ENCODE assay signal across 8 cellular contexts in the genomic region with DNA sequence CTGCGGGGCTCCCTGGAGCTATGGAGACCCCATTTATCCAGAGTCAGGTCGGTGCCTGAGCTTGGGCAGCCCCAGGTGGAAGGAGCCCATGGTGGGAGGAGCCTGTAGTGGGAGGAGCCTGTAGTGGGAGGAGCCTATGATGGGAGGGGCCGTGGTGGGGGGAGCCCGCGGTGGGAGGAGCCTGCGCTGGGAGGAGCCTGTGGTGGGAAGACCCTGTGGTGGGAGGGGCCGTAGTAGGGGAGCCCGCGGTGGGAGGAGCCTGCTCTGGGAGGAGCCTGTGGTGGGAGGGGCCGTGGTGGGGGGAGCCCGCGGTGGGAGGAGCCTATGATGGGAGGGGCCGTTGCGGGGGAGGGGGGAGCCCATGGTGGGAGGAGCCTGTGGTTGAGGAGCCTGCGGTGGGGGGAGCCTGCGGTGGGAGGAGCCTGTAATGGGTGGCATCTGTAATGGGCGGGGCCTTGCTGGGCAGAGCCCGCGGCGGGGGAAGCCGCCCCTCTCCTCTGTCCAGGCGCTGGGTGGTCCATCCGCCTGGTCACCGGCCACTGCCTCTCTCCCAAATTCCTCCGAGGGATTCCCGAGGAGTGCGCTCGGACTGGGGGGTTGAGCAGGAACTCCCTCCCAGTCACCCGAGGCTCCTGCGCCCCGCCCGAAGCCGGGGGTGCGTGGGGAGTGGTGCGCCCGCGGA. TPM values are rescaled to one million over a fixed set of nuclear protein-coding genes. Genes with fewer than 3 reads are reported as not detected.
DNase-seq lines count a peak whose midpoint lies in the region; ATAC-seq and TF ChIP-seq lines count a peak whose summit lies in the region.

No MANE protein-coding gene starts in this region.

- DNase-seq in NCI-H2029 treated with DMSO at 0.1 percent for 48 hours (lab: John Stamatoyannopoulos, UW) (peak; percentile 15), NCI-H2029 (lab: John Stamatoyannopoulos, UW) (no peak), Peyer's patch (peak; percentile 80 to 90 (median 85)), fibroblast of the conjunctiva (ENCODE audit: low read depth) (peak; percentile 69), omental fat pad (ENCODE audit: low spot score) (peak; percentile 70)

- no peaks in the 10 kb centered on the region for H3K36me3 Mint-ChIP-seq in activated T-helper 17 cell treated with anti-CD3 and anti-CD28 coated beads, Interleukin-2, amount 50 U/mL, for 72 hours (ENCODE audit: low read depth)

- TF ChIP-seq POLR2A in Peyer's patch (IDR thresholded peaks at IDR 0.05) = no peak

- TF ChIP-seq CTCF in Peyer's patch (IDR thresholded peaks at IDR 0.05) = no peak
- TF ChIP-seq CTCF in omental fat pad (IDR thresholded peaks at IDR 0.05) = no peak

- H3K9me3 ChIP-seq in Peyer's patch (no peaks in the 10 kb centered on the region), thymus (ENCODE audit: control insufficient read depth) (no peaks in the 10 kb centered on the region)

- ATAC-seq in HG03469 (IDR thresholded peaks at IDR 0.05; ENCODE audit: unreplicated experiment) = peak; percentile 28
- ATAC-seq in activated T-helper 17 cell treated with anti-CD3 and anti-CD28 coated beads, Interleukin-2, amount 50 U/mL, for 72 hours (replicated peaks) = peak; percentile 72
- ATAC-seq in omental fat pad (ENCODE audit: low FRiP score) = peak; percentile 76

- H3K4me1 Mint-ChIP-seq in activated T-helper 17 cell treated with anti-CD3 and anti-CD28 coated beads, Interleukin-2, amount 50 U/mL, for 72 hours = peaks cover 7% of the 10 kb centered on the region

- H3K9me3 Mint-ChIP-seq in activated T-helper 17 cell treated with anti-CD3 and anti-CD28 coated beads, Interleukin-2, amount 50 U/mL, for 72 hours = no peaks in the 10 kb centered on the region

- WGBS in thymus = 3% methylated on average over 37 of the region's 37 CpGs

- peak overlapping the region; percentile 20 for H3K27ac Mint-ChIP-seq in activated T-helper 17 cell treated with anti-CD3 and anti-CD28 coated beads, Interleukin-2, amount 50 U/mL, for 72 hours

- peaks cover 0 to 4% of the 10 kb centered on the region in 2 donors for H3K27me3 ChIP-seq in Peyer's patch
- H3K27me3 ChIP-seq in thymus (ENCODE audit: control insufficient read depth, insufficient read depth) = no peaks in the 10 kb centered on the region

- peaks cover 4% of the 10 kb centered on the region for H3K27me3 Mint-ChIP-seq in activated T-helper 17 cell treated with anti-CD3 and anti-CD28 coated beads, Interleukin-2, amount 50 U/mL, for 72 hours

- H3K4me3 ChIP-seq in Peyer's patch (peak overlapping the region; percentile 44 to 60 (median 54)), thymus (ENCODE audit: low read length) (peak overlapping the region; percentile 61)

- peak overlapping the region in 2 of 4 donors; percentile 61 to 71 for H3K27ac ChIP-seq in Peyer's patch
- peak overlapping the region; percentile 66 for H3K27ac ChIP-seq in thymus (ENCODE audit: low read depth)

- H3K4me3 Mint-ChIP-seq in activated T-helper 17 cell treated with anti-CD3 and anti-CD28 coated beads, Interleukin-2, amount 50 U/mL, for 72 hours = peak overlapping the region; percentile 56

- no peaks in the 10 kb centered on the region for H3K36me3 ChIP-seq in Peyer's patch
- no peaks in the 10 kb centered on the region for H3K36me3 ChIP-seq in thymus (ENCODE audit: control insufficient read depth, insufficient read depth)

- H3K4me1 ChIP-seq in Peyer's patch (peaks cover 0 to 27% (median 15%) of the 10 kb centered on the region in 4 donors), thymus (ENCODE audit: control insufficient read depth, insufficient read depth, low read length) (peaks cover 20% of the 10 kb centered on the region)

RNA-seq across cellular contexts. Expression of a gene that starts 0.6 kb away (rescaled TPM):
- total RNA-seq in Peyer's patch = under 1 TPM in 1 of 4 donors, not detected in 3; 0.67 TPM
- under 1 TPM in 1 of 2 donors, not detected in 1; 0.40 TPM for total RNA-seq in activated T-helper 17 cell treated with anti-CD3 and anti-CD28 coated beads, Interleukin-2, amount 50 U/mL, for 72 hours
- under 1 TPM in 2 of 4 donors, not detected in 2; 0.19 to 0.38 TPM for total RNA-seq in omental fat pad
- polyA plus RNA-seq in thymus = 1.2 TPM

RNA-seq across cellular contexts. Expression of a gene that starts 5.8 kb away (rescaled TPM):
- total RNA-seq in Peyer's patch = not detected
- not detected for total RNA-seq in activated T-helper 17 cell treated with anti-CD3 and anti-CD28 coated beads, Interleukin-2, amount 50 U/mL, for 72 hours
- total RNA-seq in omental fat pad = not detected
- 0.05 TPM for polyA plus RNA-seq in thymus

RNA-seq across cellular contexts. Expression of a gene that starts 16.2 kb away (rescaled TPM):
- total RNA-seq in Peyer's patch = 100 to 1,000 TPM in 1 of 4 donors, 10 to 100 TPM in 2, 1 to 10 TPM in 1; 8.3 to 109 (median 84.5) TPM
- total RNA-seq in activated T-helper 17 cell treated with anti-CD3 and anti-CD28 coated beads, Interleukin-2, amount 50 U/mL, for 72 hours = 1 to 10 TPM in 1 of 2 donors, under 1 TPM in 1; 0.69 to 1.9 TPM
- total RNA-seq in omental fat pad = under 1 TPM in 3 of 4 donors, not detected in 1; 0.12 to 0.63 (median 0.28) TPM
- 2.7 TPM for polyA plus RNA-seq in thymus

RNA-seq across cellular contexts. Expression of a gene that starts 20.6 kb away (rescaled TPM):
- total RNA-seq in Peyer's patch (10 to 100 TPM; 32.2 to 42.0 (median 38.4) TPM), omental fat pad (10 to 100 TPM; 12.1 to 58.1 (median 31.8) TPM)
- total RNA-seq in activated T-helper 17 cell treated with anti-CD3 and anti-CD28 coated beads, Interleukin-2, amount 50 U/mL, for 72 hours = 10 to 100 TPM in 1 of 2 donors, 1 to 10 TPM in 1; 8.2 to 12.6 TPM
- polyA plus RNA-seq in thymus = 13.9 TPM

RNA-seq across cellular contexts. Expression of a gene that starts 32.8 kb away (rescaled TPM):
- total RNA-seq in Peyer's patch (100 to 1,000 TPM in 3 of 4 donors, 10 to 100 TPM in 1; 94.1 to 435 (median 193) TPM), omental fat pad (100 to 1,000 TPM in 1 of 4 donors, 10 to 100 TPM in 3; 22.2 to 108 (median 75.8) TPM)
- total RNA-seq in activated T-helper 17 cell treated with anti-CD3 and anti-CD28 coated beads, Interleukin-2, amount 50 U/mL, for 72 hours = 10 to 100 TPM; 65.5 to 87.5 TPM
- 229 TPM for polyA plus RNA-seq in thymus
